In genomic region chr5:138366556-138367382, GRCh38 we compare ENCODE assay signal across 18 cellular contexts. TPM values are rescaled to one million over a fixed set of nuclear protein-coding genes. Genes with fewer than 3 reads are reported as not detected.
DNase-seq lines count a peak whose midpoint lies in the region; ATAC-seq and TF ChIP-seq lines count a peak whose summit lies in the region.
"Had no signal": no experiment of that assay in that cellular context is flagged by ENCODE, and none has a peak within 500 bp of the region (broad histone marks: within the 10 kb centered on the region; RNA-seq: fewer than 3 reads in every experiment).

No MANE protein-coding gene starts in this region.

- H3K4me1 ChIP-seq in heart left ventricle (peaks cover 4 to 62% (median 51%) of the 10 kb centered on the region in 12 donors), prostate gland (replicated peaks) (no peaks in the 10 kb centered on the region)

- TF ChIP-seq CTCF in heart left ventricle (IDR thresholded peaks at IDR 0.05) = no peak
- no peak for TF ChIP-seq CTCF in prostate gland (IDR thresholded peaks at IDR 0.05)

- H3K4me3 ChIP-seq in heart left ventricle (no peak overlapping the region), prostate gland (no peak overlapping the region)
- H3K4me3 ChIP-seq: Peyer's patch had no signal

- intact Hi-C loops in heart left ventricle (cut with DNase I) = no loop called here
- intact Hi-C loops in prostate gland (cut with DNase I) = no loop called here

- H3K36me3 ChIP-seq in heart left ventricle = peaks cover 0 to 5% (median 0%) of the 10 kb centered on the region in 9 donors
- no peaks in the 10 kb centered on the region for H3K36me3 ChIP-seq in prostate gland
- H3K36me3 ChIP-seq: Peyer's patch had no signal

- no peaks in the 10 kb centered on the region for H3K9me3 ChIP-seq in heart left ventricle
- no peaks in the 10 kb centered on the region for H3K9me3 ChIP-seq in prostate gland
- H3K9me3 ChIP-seq: Peyer's patch had no signal

- H3K27ac ChIP-seq in heart left ventricle (peak overlapping the region in 8 of 12 donors; percentile 2 to 49 (median 38)), prostate gland (peak overlapping the region; percentile 3 to 34)
- H3K27ac ChIP-seq: Peyer's patch had no signal

- ATAC-seq in heart left ventricle (peak in 3 of 4 donors; percentile 17 to 45 (median 41)), GM19328 (IDR thresholded peaks at IDR 0.05; ENCODE audit: unreplicated experiment) (no peak), HG03135 (IDR thresholded peaks at IDR 0.05; ENCODE audit: unreplicated experiment) (no peak)
- ATAC-seq: activated CD8-positive, alpha-beta T cell treated with anti-CD3 and anti-CD28 coated beads for 36 hours had no signal

- 38 to 62% (median 43%) methylated on average over 4 of the region's 4 CpGs for WGBS in heart left ventricle, 4 donors
- 30% methylated on average over 4 of the region's 4 CpGs for WGBS in prostate gland

- TF ChIP-seq POLR2A in heart left ventricle (IDR thresholded peaks at IDR 0.05) (no peak), prostate gland (IDR thresholded peaks at IDR 0.05) (no peak)

- peak; percentile 7 for DNase-seq in NCI-H510A treated with DMSO at 0.1 percent for 48 hours (lab: John Stamatoyannopoulos, UW)
- DNase-seq in NCI-H510A (lab: John Stamatoyannopoulos, UW) = no peak
- peak; percentile 5 for DNase-seq in NCI-H526 treated with DMSO at 0.1 percent for 48 hours (lab: John Stamatoyannopoulos, UW)
- DNase-seq in heart left ventricle = no peak
- DNase-seq in prostate gland (ENCODE audit: low spot score) = no peak
- DNase-seq in DMS114 treated with DMSO at 0.1 percent for 48 hours (lab: John Stamatoyannopoulos, UW; ENCODE audit: unreplicated experiment) = no peak
- DNase-seq: activated CD8-positive, alpha-beta T cell treated with anti-CD3 and anti-CD28 coated beads for 36 hours; activated naive CD8-positive, alpha-beta T cell treated with anti-CD3 and anti-CD28 coated beads, Interleukin-2, amount 10 ng/mL, durations not matched to agents 7 days and 5 days; activated T-cell treated with anti-CD3 and anti-CD28 coated beads, Interleukin-2, amount 50 U/mL, for 48 hours; effector CD8-positive, alpha-beta T cell; EL; hypothalamus; NCI-H1694 treated with DMSO at 0.1 percent for 48 hours; Peyer's patch; stimulated activated CD4-positive, alpha-beta T cell treated with anti-CD3 and anti-CD28 coated beads, Interleukin-12 subunit alpha, Interleukin-12 subunit beta, amount 100 ng/mL, for 4 hours had no signal

- no peaks in the 10 kb centered on the region for H3K27me3 ChIP-seq in heart left ventricle
- H3K27me3 ChIP-seq in prostate gland (replicated peaks; ENCODE audit: insufficient read depth) = no peaks in the 10 kb centered on the region
- H3K27me3 ChIP-seq: Peyer's patch had no signal

RNA-seq across cellular contexts. Expression of gene KDM3B, which starts 14.3 kb away (rescaled TPM):
- total RNA-seq in heart left ventricle = 10 to 100 TPM; 31.9 to 65.1 (median 52.6) TPM
- 10 to 100 TPM; 17.0 to 18.2 TPM for polyA plus RNA-seq in heart left ventricle
- total RNA-seq in prostate gland = 10 to 100 TPM; 61.2 to 85.1 TPM

RNA-seq across cellular contexts. Expression of gene FAM53C, which starts 28.7 kb away (rescaled TPM):
- 10 to 100 TPM; 21.5 to 41.0 (median 26.2) TPM for total RNA-seq in heart left ventricle
- polyA plus RNA-seq in heart left ventricle = 10 to 100 TPM; 15.0 to 18.3 TPM
- total RNA-seq in prostate gland = 10 to 100 TPM; 32.9 to 81.0 TPM

RNA-seq across cellular contexts. Expression of gene CDC25C, which starts 35.2 kb away (rescaled TPM):
- total RNA-seq in heart left ventricle (1 to 10 TPM in 1 of 9 donors, under 1 TPM in 3, not detected in 5; 0.19 to 2.5 (median 0.58) TPM), prostate gland (1 to 10 TPM in 1 of 2 donors, under 1 TPM in 1; 0.14 to 3.2 TPM)
- polyA plus RNA-seq in heart left ventricle = under 1 TPM in 1 of 2 donors, not detected in 1; 0.08 TPM
- total RNA-seq: posterior vena cava had no signal

Comparison
In these comparisons a context has a peak if more than half of its experiments do, and no peak if none do; other contexts are left out.
1. DNase-seq: peak in NCI-H510A treated with DMSO at 0.1 percent for 48 hours (single experiment) and NCI-H526 treated with DMSO at 0.1 percent for 48 hours (single experiment); none in NCI-H510A (single experiment), heart left ventricle (0 of 5), prostate gland (single experiment) and DMS114 treated with DMSO at 0.1 percent for 48 hours (single experiment).
2. ATAC-seq: peak in heart left ventricle (3 of 4); none in GM19328 (single experiment) and HG03135 (single experiment).